In the genomic region with DNA sequence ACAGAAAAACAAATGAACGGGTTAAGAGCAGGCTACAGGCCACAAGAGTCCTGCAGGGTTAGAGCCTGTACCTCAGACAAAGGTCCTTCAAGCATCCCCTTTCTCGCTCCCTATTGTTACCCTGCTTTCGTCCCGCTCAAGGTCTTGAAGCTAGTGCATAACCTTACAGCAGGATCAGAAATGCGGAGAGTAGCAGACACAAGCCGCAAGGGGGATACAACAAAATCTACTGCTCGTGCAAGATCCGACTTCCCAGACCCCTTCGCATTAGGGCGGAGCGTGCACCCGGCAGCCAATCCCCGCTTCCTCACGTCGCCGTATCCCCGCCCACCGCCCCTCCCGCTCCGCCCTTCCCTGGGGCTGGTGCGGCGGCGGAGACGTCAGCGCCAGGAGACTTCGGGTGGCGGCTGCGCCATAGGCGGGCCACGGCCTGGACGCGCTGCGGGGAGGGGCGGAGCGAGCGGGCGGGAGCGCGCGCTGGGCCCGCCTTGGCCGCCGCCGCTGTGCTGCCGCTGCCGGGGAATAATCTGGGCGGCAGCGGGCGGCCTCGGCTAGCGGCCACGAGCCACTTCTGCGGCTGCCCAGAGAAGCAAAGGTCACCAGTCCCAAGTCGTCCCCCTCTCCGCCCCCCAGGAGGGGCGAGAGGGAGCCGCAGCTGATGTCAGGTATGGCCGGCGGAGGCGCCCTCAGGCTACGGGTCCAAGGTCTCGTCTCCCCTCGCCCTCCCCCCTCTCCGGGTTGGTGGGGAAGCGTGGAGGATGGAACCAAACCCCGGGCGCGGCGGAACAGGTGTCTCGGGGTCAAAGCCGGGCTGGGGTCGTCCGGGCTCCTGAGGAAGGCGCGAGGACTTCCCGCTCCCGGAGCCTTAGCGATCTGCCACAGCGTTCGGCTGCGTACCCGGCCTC, we compare ENCODE assay signal across 8 cellular contexts. TPM values are rescaled to one million over a fixed set of nuclear protein-coding genes. Genes with fewer than 3 reads are reported as not detected.
DNase-seq lines count a peak whose midpoint lies in the region; ATAC-seq, FAIRE-seq and TF ChIP-seq lines count a peak whose summit lies in the region.

A gene (plus strand): TSS at position 389 of the 905 bp plus-strand sequence. CDS start 51,776 bp downstream, outside the sequence.

- peak within 1 kb of the TSS; percentile 94 for H2AFZ ChIP-seq in smooth muscle cell (ENCODE audit: low read depth)

- WGBS in smooth muscle cell (ENCODE audit: low lambda C conversion rate), result 1% methylated on average over 60 of the region's 82 CpGs

- H3K36me3 ChIP-seq in bronchial epithelial cell (ENCODE audit: control insufficient read depth, insufficient read depth, low read length), result no peaks in the 10 kb centered on the region
- H3K36me3 ChIP-seq in smooth muscle cell (ENCODE audit: low read depth), result no peaks in the 10 kb centered on the region

- ATAC-seq in GM18907 (IDR thresholded peaks at IDR 0.05; ENCODE audit: unreplicated experiment), result peak; percentile 88
- peak; percentile 82 for ATAC-seq in HG03159 (IDR thresholded peaks at IDR 0.05; ENCODE audit: unreplicated experiment)

- H3K4me2 ChIP-seq in smooth muscle cell, result peak within 1 kb of the TSS; percentile 95

- peaks cover 39% of the 10 kb centered on the region for H3K79me2 ChIP-seq in smooth muscle cell (ENCODE audit: low read depth)

- H4K20me1 ChIP-seq in smooth muscle cell (ENCODE audit: low read depth), result peaks cover 10% of the 10 kb centered on the region

- no peaks in the 10 kb centered on the region for H3K9me3 ChIP-seq in smooth muscle cell (replicated peaks; ENCODE audit: low read depth)

- DNase-seq in AG08396 (ENCODE audit: low spot score) (peak; percentile 96), NCI-H2227 (lab: John Stamatoyannopoulos, UW; ENCODE audit: unreplicated experiment) (peak; percentile 96), bronchial epithelial cell (ENCODE audit: low read depth) (peak; percentile 92), iPS-NIHi7 (ENCODE audit: extremely low spot score) (peak; percentile 95), smooth muscle cell (lab: John Stamatoyannopoulos, UW; ENCODE audit: unreplicated experiment) (peak; percentile 85)

- H3K9ac ChIP-seq in smooth muscle cell (ENCODE audit: low read depth), result peak within 1 kb of the TSS; percentile 80

- peak within 1 kb of the TSS; percentile 74 for H3K27ac ChIP-seq in smooth muscle cell (ENCODE audit: low read depth)

- peaks cover 15% of the 10 kb centered on the region for H3K4me1 ChIP-seq in smooth muscle cell (ENCODE audit: low read depth)

- no peak for FAIRE-seq in bronchial epithelial cell (lab: Jason Lieb, UNC)

- no peaks in the 10 kb centered on the region for H3K27me3 ChIP-seq in bronchial epithelial cell (ENCODE audit: control insufficient read depth, insufficient read depth, low read length)
- H3K27me3 ChIP-seq in smooth muscle cell (ENCODE audit: low read depth), result no peaks in the 10 kb centered on the region

- H3K4me3 ChIP-seq in WI38 (ENCODE audit: low read depth, low read length) (peak within 1 kb of the TSS; percentile 91), bronchial epithelial cell (ENCODE audit: low read depth, low read length) (peak within 1 kb of the TSS; percentile 96), smooth muscle cell (peak within 1 kb of the TSS; percentile 98)

- no peaks in the 10 kb centered on the region for H3F3A ChIP-seq in smooth muscle cell (ENCODE audit: low read depth)

- TF ChIP-seq CTCF in WI38 (IDR thresholded peaks at IDR 0.05; ENCODE audit: low read depth, low read length) (peak; percentile 32; the same call in 1 of the 2 replicates), bronchial epithelial cell (IDR thresholded peaks at IDR 0.05; ENCODE audit: insufficient read depth, low read length, severe bottlenecking) (peak; percentile 38), smooth muscle cell (IDR thresholded peaks at IDR 0.05; ENCODE audit: borderline replicate concordance, insufficient read depth, poor library complexity, severe bottlenecking) (peak; percentile 24)

RNA-seq across cellular contexts. Expression of the gene that starts here (rescaled TPM):
- total RNA-seq in bronchial epithelial cell (30.3 and 31.1 TPM in 2 replicates), smooth muscle cell (89.9 and 108 TPM in 2 replicates)
- 20.6 and 25.0 TPM in 2 replicates for polyA plus RNA-seq in smooth muscle cell

Comparison
In these comparisons a context has a peak if more than half of its experiments do, and no peak if none do; other contexts are left out.
1. Peak in every context shown above with its lines: DNase-seq, ATAC-seq, H3K4me3 ChIP-seq and H3K27ac ChIP-seq.